20 cellular contexts compared by ENCODE assay signal in genomic region chr4:48028654-48029053, GRCh38. TPM values are rescaled to one million over a fixed set of nuclear protein-coding genes. Genes with fewer than 3 reads are reported as not detected.
DNase-seq lines count a peak whose midpoint lies in the region; ATAC-seq and TF ChIP-seq lines count a peak whose summit lies in the region.
"Had no signal": no experiment of that assay in that cellular context is flagged by ENCODE, and none has a peak within 500 bp of the region (broad histone marks: within the 10 kb centered on the region; RNA-seq: fewer than 3 reads in every experiment).

No MANE protein-coding gene starts in this region.

- no peak overlapping the region for H3K27ac Mint-ChIP-seq in naive thymus-derived CD4-positive, alpha-beta T cell
- no peak overlapping the region for H3K27ac Mint-ChIP-seq in activated T-cell treated with anti-CD3 and anti-CD28 coated beads, Interleukin-2, amount 50 U/mL, for 24 hours
- H3K27ac Mint-ChIP-seq: immature natural killer cell had no signal

- no peaks in the 10 kb centered on the region for H3K9me2 ChIP-seq in SU-DHL-6 (replicated peaks; ENCODE audit: insufficient read depth, low read length)

- H3K4me3 ChIP-seq in SU-DHL-6 (ENCODE audit: insufficient read depth, low read length, poor library complexity, severe bottlenecking) = no peak overlapping the region
- H3K4me3 ChIP-seq in naive thymus-derived CD4-positive, alpha-beta T cell (ENCODE audit: low read length) = no peak overlapping the region
- H3K4me3 ChIP-seq: psoas muscle had no signal

- peak overlapping the region; percentile 8; the same call in 1 of the 2 replicates for H3K27ac ChIP-seq in SU-DHL-6 (ENCODE audit: low read depth, low read length)
- H3K27ac ChIP-seq in naive thymus-derived CD4-positive, alpha-beta T cell (ENCODE audit: low read depth, low read length) = no peak overlapping the region
- H3K27ac ChIP-seq: psoas muscle had no signal

- H3K79me2 ChIP-seq in SU-DHL-6 (ENCODE audit: insufficient read depth, low read length) = no peaks in the 10 kb centered on the region

- intact Hi-C loops in naive thymus-derived CD4-positive, alpha-beta T cell (cut with micrococcal nuclease) = no loop called here

- H3K4me2 ChIP-seq in SU-DHL-6 (ENCODE audit: low read depth, low read length, poor library complexity, severe bottlenecking) = peak overlapping the region; percentile 26

- H3K4me1 ChIP-seq in naive thymus-derived CD4-positive, alpha-beta T cell (ENCODE audit: control insufficient read depth in 2 of 2, insufficient read depth in 2 of 2, low read length in 2 of 2) = no peaks in the 10 kb centered on the region

- no peaks in the 10 kb centered on the region for H3K27me3 ChIP-seq in SU-DHL-6 (ENCODE audit: low read length)
- H3K27me3 ChIP-seq in naive thymus-derived CD4-positive, alpha-beta T cell (ENCODE audit: control insufficient read depth in 2 of 2, insufficient read depth in 2 of 2, low read length in 2 of 2) = no peaks in the 10 kb centered on the region

- no peak for TF ChIP-seq CTCF in SU-DHL-6 (IDR thresholded peaks at IDR 0.05; ENCODE audit: insufficient read depth, low read length, poor library complexity, severe bottlenecking)

- ATAC-seq in GM18867 (IDR thresholded peaks at IDR 0.05; ENCODE audit: unreplicated experiment) (peak; percentile 59), GM21529 (IDR thresholded peaks at IDR 0.05; ENCODE audit: unreplicated experiment) (peak; percentile 66), HG03064 (IDR thresholded peaks at IDR 0.05; ENCODE audit: low read depth, unreplicated experiment) (peak; percentile 51)
- no peak for ATAC-seq in naive thymus-derived CD4-positive, alpha-beta T cell
- ATAC-seq: psoas muscle had no signal

- no peak for DNase-seq in NCI-H524 treated with DMSO at 0.1 percent for 48 hours (lab: John Stamatoyannopoulos, UW)
- no peak for DNase-seq in NCI-H774 (lab: John Stamatoyannopoulos, UW)
- DNase-seq in naive thymus-derived CD4-positive, alpha-beta T cell = no peak
- DNase-seq in activated T-cell treated with anti-CD3 and anti-CD28 coated beads, Interleukin-2, amount 50 U/mL, for 24 hours = no peak
- DNase-seq: activated CD8-positive, alpha-beta memory T cell treated with anti-CD3 and anti-CD28 coated beads, Interleukin-2, amount 50 U/mL, for 48 hours; aorta; C1 segment of cervical spinal cord; immature natural killer cell; NCI-H345; psoas muscle; Right ventricle myocardium superior; stimulated activated CD4-positive, alpha-beta T cell treated with anti-CD3 and anti-CD28 coated beads, Interleukin-1b, Interleukin-23, amount 100 ng/mL, for 48 hours; stimulated activated naive CD4-positive, alpha-beta T cell had no signal

- H3F3A ChIP-seq in SU-DHL-6 (ENCODE audit: insufficient read depth) = no peaks in the 10 kb centered on the region; the same call in 1 of the 2 replicates

- H3K36me3 ChIP-seq in SU-DHL-6 (ENCODE audit: low read length) = peaks cover 11% of the 10 kb centered on the region
- no peaks in the 10 kb centered on the region for H3K36me3 ChIP-seq in naive thymus-derived CD4-positive, alpha-beta T cell (ENCODE audit: control insufficient read depth in 2 of 3, insufficient read depth in 3 of 3, low read length in 3 of 3)

- H4K20me1 ChIP-seq in SU-DHL-6 (ENCODE audit: low read depth, low read length) = no peaks in the 10 kb centered on the region

- H3K9me3 Mint-ChIP-seq in naive thymus-derived CD4-positive, alpha-beta T cell = no peaks in the 10 kb centered on the region
- no peaks in the 10 kb centered on the region for H3K9me3 Mint-ChIP-seq in activated T-cell treated with anti-CD3 and anti-CD28 coated beads, Interleukin-2, amount 50 U/mL, for 24 hours
- H3K9me3 Mint-ChIP-seq: immature natural killer cell had no signal

- CTCF ChIA-PET in naive thymus-derived CD4-positive, alpha-beta T cell (lab: Charles Lee) = no interaction called here

- peaks cover 0 to 10% (median under 1%) of the 10 kb centered on the region in 7 donors for H3K4me1 Mint-ChIP-seq in naive thymus-derived CD4-positive, alpha-beta T cell
- H3K4me1 Mint-ChIP-seq in activated T-cell treated with anti-CD3 and anti-CD28 coated beads, Interleukin-2, amount 50 U/mL, for 24 hours (ENCODE audit: low read depth) = peaks cover 53% of the 10 kb centered on the region

- H3K4me3 Mint-ChIP-seq in naive thymus-derived CD4-positive, alpha-beta T cell = no peak overlapping the region
- H3K4me3 Mint-ChIP-seq in activated T-cell treated with anti-CD3 and anti-CD28 coated beads, Interleukin-2, amount 50 U/mL, for 24 hours = no peak overlapping the region
- H3K4me3 Mint-ChIP-seq: immature natural killer cell had no signal

- no peak overlapping the region for H2AFZ ChIP-seq in SU-DHL-6 (ENCODE audit: low read depth, low read length, severe bottlenecking)

- POLR2A ChIA-PET in naive thymus-derived CD4-positive, alpha-beta T cell (lab: Charles Lee) = no interaction called here

- H3K9me3 ChIP-seq in SU-DHL-6 (ENCODE audit: insufficient read depth, low read length) = no peaks in the 10 kb centered on the region; the same call in 1 of the 2 replicates
- no peaks in the 10 kb centered on the region for H3K9me3 ChIP-seq in naive thymus-derived CD4-positive, alpha-beta T cell (ENCODE audit: control insufficient read depth in 2 of 3, low read length in 3 of 3)
- H3K9me3 ChIP-seq: psoas muscle had no signal

- H3K36me3 Mint-ChIP-seq in naive thymus-derived CD4-positive, alpha-beta T cell = peaks cover 0 to 4% (median 0%) of the 10 kb centered on the region in 5 donors
- peaks cover 22% of the 10 kb centered on the region for H3K36me3 Mint-ChIP-seq in activated T-cell treated with anti-CD3 and anti-CD28 coated beads, Interleukin-2, amount 50 U/mL, for 24 hours (ENCODE audit: low read depth)

- no peak overlapping the region for H3K9ac ChIP-seq in SU-DHL-6 (ENCODE audit: low read length)

- peaks cover 0 to 18% (median 5%) of the 10 kb centered on the region in 5 donors for H3K27me3 Mint-ChIP-seq in naive thymus-derived CD4-positive, alpha-beta T cell
- peaks cover 10% of the 10 kb centered on the region for H3K27me3 Mint-ChIP-seq in activated T-cell treated with anti-CD3 and anti-CD28 coated beads, Interleukin-2, amount 50 U/mL, for 24 hours

RNA-seq across cellular contexts. Expression of gene NIPAL1, which starts 12.1 kb away (rescaled TPM):
- 1 to 10 TPM in 3 of 5 experiments, under 1 TPM in 1, not detected in 1; 0.45 to 3.3 (median 1.9) TPM for total RNA-seq in naive thymus-derived CD4-positive, alpha-beta T cell
- under 1 TPM; 0.76 to 0.86 TPM for polyA plus RNA-seq in naive thymus-derived CD4-positive, alpha-beta T cell
- polyA plus RNA-seq: immature natural killer cell had no signal

RNA-seq across cellular contexts. Expression of gene CNGA1, which starts 12.2 kb away (rescaled TPM):
- not detected for total RNA-seq in naive thymus-derived CD4-positive, alpha-beta T cell
- polyA plus RNA-seq in naive thymus-derived CD4-positive, alpha-beta T cell = under 1 TPM in 1 of 2 donors, not detected in 1; 0.49 TPM
- total RNA-seq: dermis microvascular lymphatic vessel endothelial cell, HT1080, mononuclear cell had no signal
- polyA plus RNA-seq: immature natural killer cell had no signal
